In the genomic region with DNA sequence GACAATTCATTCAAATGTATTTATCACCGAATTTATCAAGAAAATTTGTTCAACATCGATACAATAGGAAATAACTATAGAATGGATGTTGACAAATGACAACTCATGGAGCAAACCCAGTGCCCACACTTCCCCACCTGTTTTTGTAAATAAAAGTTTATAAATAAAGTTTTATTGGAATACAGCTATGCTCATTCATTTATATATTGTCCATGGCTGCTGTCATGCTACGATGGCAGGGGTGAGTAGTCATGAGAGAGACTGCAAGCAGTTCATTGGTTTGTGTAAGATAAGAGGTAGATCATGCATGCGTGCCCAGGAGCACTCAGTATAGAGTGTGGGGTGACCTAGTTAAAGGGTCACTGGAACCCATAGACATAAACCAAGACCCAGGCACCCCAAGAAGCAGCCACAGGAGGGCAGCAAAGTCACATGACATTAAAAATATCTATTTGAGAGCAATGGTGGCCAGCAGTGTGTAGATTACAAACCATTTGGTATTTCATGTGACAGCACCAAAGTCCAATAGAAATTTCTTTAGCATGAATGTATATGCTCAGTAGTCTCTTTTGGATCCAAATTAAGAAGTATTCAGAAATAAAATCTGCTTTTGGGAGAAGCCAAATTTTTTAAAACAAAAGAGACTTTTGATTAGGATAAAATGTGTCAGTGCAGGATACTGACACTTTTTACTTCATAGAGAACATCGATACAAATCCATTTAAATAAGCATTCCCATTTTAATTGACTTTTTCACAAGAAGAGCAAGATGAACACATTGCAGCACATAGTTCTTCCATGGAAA, we compare ENCODE assay signal across 8 cellular contexts.
DNase-seq lines count a peak whose midpoint lies in the region; ATAC-seq and TF ChIP-seq lines count a peak whose summit lies in the region.

No MANE protein-coding gene starts in this region.

- 82 to 83% methylated on average over 3 to 5 of the region's 5 CpGs for WGBS in transverse colon (ENCODE audit: low coverage in 1 of 2), 2 donors

- TF ChIP-seq CTCF in transverse colon (IDR thresholded peaks at IDR 0.05), result peak in 4 of 5 experiments; percentile 14 to 38 (median 18)

- intact Hi-C loops in transverse colon (cut with DNase I; ENCODE audit: low total_unique reads), result no loop called here

- ATAC-seq in GM19023 (IDR thresholded peaks at IDR 0.05; ENCODE audit: unreplicated experiment), result no peak
- no peak for ATAC-seq in HG03342 (IDR thresholded peaks at IDR 0.05; ENCODE audit: unreplicated experiment)

- H3K4me1 ChIP-seq in transverse colon, result no peaks in the 10 kb centered on the region

- DNase-seq in NCI-H2107 treated with DMSO at 0.1 percent for 48 hours (lab: John Stamatoyannopoulos, UW; ENCODE audit: unreplicated experiment) (peak; percentile 20), NCI-H2107 (lab: John Stamatoyannopoulos, UW) (no peak), HT1080 (ENCODE audit: low read depth) (peak; percentile 59), iPS-NIHi11 (ENCODE audit: low spot score) (peak; percentile 41), transverse colon (peak; percentile 13)
- DNase-seq in activated CD4-positive, alpha-beta T cell treated with anti-CD3 and anti-CD28 coated beads, Interleukin-2, amount 50 U/mL, for 48 hours, result peak; percentile 10 to 36

- H3K9me3 ChIP-seq in transverse colon, result no peaks in the 10 kb centered on the region

- in situ Hi-C loops in transverse colon (cut with MboI; ENCODE audit: low pct_ligation_motif_present in 1 of 4, low pct_unique_long_range_greater_than_20kb in 1 of 4, low sequenced_read_pairs in 3 of 4), result no loop called here

- TF ChIP-seq EP300 in transverse colon (IDR thresholded peaks at IDR 0.05; ENCODE audit: low read depth), result no peak

- H3K27me3 ChIP-seq in transverse colon, result no peaks in the 10 kb centered on the region

- no peak overlapping the region for H3K4me3 ChIP-seq in transverse colon

- H3K27ac ChIP-seq in transverse colon, result no peak overlapping the region

- no peak for TF ChIP-seq POLR2A in transverse colon (IDR thresholded peaks at IDR 0.05)

- H3K36me3 ChIP-seq in transverse colon, result no peaks in the 10 kb centered on the region
